ENCODE assay signal across 1 cellular context in genomic region chr17:51260237-51260959, GRCh38.
TF ChIP-seq lines count a peak whose summit lies in the region.

Gene UTP18 (plus strand): TSS chr17:51260546. CDS start chr17:51260585, 39 bp downstream.

TF ChIP-seq in HepG2, 621 proteins besides CTCF, POLR2A, EP300 and RAD21 (continued from another document and continues in another):
- TF ChIP-seq ZBTB40 (IDR thresholded peaks at IDR 0.05) = no peak
- peak; percentile 19; the same call in 1 of the 2 replicates for TF ChIP-seq ZBTB40 (CRISPR knock-in tag; IDR thresholded peaks at IDR 0.05)
- peak; percentile 92; the same call in 1 of the 2 replicates for TF ChIP-seq ZNF616 (CRISPR knock-in tag; IDR thresholded peaks at IDR 0.05; ENCODE audit: low read depth)
- TF ChIP-seq HES4 (CRISPR knock-in tag; IDR thresholded peaks at IDR 0.05; ENCODE audit: borderline replicate concordance) = peak; percentile 98
- TF ChIP-seq ZNF101 (CRISPR knock-in tag; IDR thresholded peaks at IDR 0.05; ENCODE audit: borderline replicate concordance, low read depth) = peak; percentile 96
- TF ChIP-seq TSC22D2 (CRISPR knock-in tag; IDR thresholded peaks at IDR 0.05; ENCODE audit: borderline replicate concordance) = peak; percentile 57
- TF ChIP-seq HNRNPLL (IDR thresholded peaks at IDR 0.05; ENCODE audit: low read depth, low read length, poor library complexity, severe bottlenecking) = peak; percentile 96
- TF ChIP-seq ZNF639 (CRISPR knock-in tag; conservative IDR thresholded peaks at IDR 0.05) = peak; percentile 89
- no peak for TF ChIP-seq CC2D1A (CRISPR knock-in tag; IDR thresholded peaks at IDR 0.05)
- no peak for TF ChIP-seq IKZF1 (IDR thresholded peaks at IDR 0.05)
- TF ChIP-seq ZNF749 (CRISPR knock-in tag; IDR thresholded peaks at IDR 0.05; ENCODE audit: borderline replicate concordance) = peak; percentile 95
- TF ChIP-seq NR2C2 (CRISPR knock-in tag; IDR thresholded peaks at IDR 0.05; ENCODE audit: borderline replicate concordance) = peak; percentile 94
- TF ChIP-seq ISL2 (CRISPR knock-in tag; IDR thresholded peaks at IDR 0.05) = peak; percentile 67
- peak; percentile 98 for TF ChIP-seq ZNF776 (CRISPR knock-in tag; IDR thresholded peaks at IDR 0.05)
- peak; percentile 83 for TF ChIP-seq PITX1 (CRISPR knock-in tag; IDR thresholded peaks at IDR 0.05)
- peak; percentile 78 for TF ChIP-seq TEF (CRISPR knock-in tag; IDR thresholded peaks at IDR 0.05)
- peak; percentile 93 for TF ChIP-seq ZNF788 (CRISPR knock-in tag; IDR thresholded peaks at IDR 0.05; ENCODE audit: borderline replicate concordance)
- TF ChIP-seq ZNF674 (CRISPR knock-in tag; IDR thresholded peaks at IDR 0.05; ENCODE audit: low read depth) = no peak
- peak; percentile 25; the same call in 1 of the 2 replicates for TF ChIP-seq DR1 (CRISPR knock-in tag; IDR thresholded peaks at IDR 0.05)
- peak; percentile 96 for TF ChIP-seq USF2 (IDR thresholded peaks at IDR 0.05; ENCODE audit: low read depth, low read length)
- TF ChIP-seq USF2 (CRISPR knock-in tag; IDR thresholded peaks at IDR 0.05; ENCODE audit: borderline replicate concordance) = peak; percentile 99
- peak; percentile 94 for TF ChIP-seq IKZF5 (CRISPR knock-in tag; IDR thresholded peaks at IDR 0.05)
- peak; percentile 68; the same call in 1 of the 2 replicates for TF ChIP-seq MED1 (CRISPR knock-in tag; IDR thresholded peaks at IDR 0.05)
- TF ChIP-seq CAMTA2 (CRISPR knock-in tag; IDR thresholded peaks at IDR 0.05; ENCODE audit: borderline replicate concordance) = 0 out of 2 replicates have a peak, but pooled peaks have one; percentile 82
- TF ChIP-seq ZBTB39 (CRISPR knock-in tag; IDR thresholded peaks at IDR 0.05) = no peak; the same call in 1 of the 2 replicates
- TF ChIP-seq ZNF629 (CRISPR knock-in tag; conservative IDR thresholded peaks at IDR 0.05) = peak; percentile 29; the same call in 1 of the 2 replicates
- TF ChIP-seq ISX (CRISPR knock-in tag; conservative IDR thresholded peaks at IDR 0.05) = peak; percentile 90
- no peak for TF ChIP-seq SMARCC2 (IDR thresholded peaks at IDR 0.05)
- peak; percentile 49; the same call in 1 of the 2 replicates for TF ChIP-seq ZNF24 (IDR thresholded peaks at IDR 0.05)
- no peak for TF ChIP-seq FUBP1 (CRISPR knock-in tag; IDR thresholded peaks at IDR 0.05; ENCODE audit: borderline replicate concordance)
- TF ChIP-seq TBL1XR1 (IDR thresholded peaks at IDR 0.05; ENCODE audit: borderline replicate concordance, low read length, partially characterized antibody) = peak; percentile 65
- TF ChIP-seq BCL6 (CRISPR knock-in tag; IDR thresholded peaks at IDR 0.05) = peak; percentile 35; the same call in 1 of the 2 replicates
- TF ChIP-seq PLRG1 (conservative IDR thresholded peaks at IDR 0.05) = no peak
- peak; percentile 79; the same call in 1 of the 2 replicates for TF ChIP-seq NFIC (IDR thresholded peaks at IDR 0.05; ENCODE audit: low read length)
- no peak; the same call in 1 of the 2 replicates for TF ChIP-seq XBP1 (CRISPR knock-in tag; IDR thresholded peaks at IDR 0.05)
- TF ChIP-seq SNAPC5 (CRISPR knock-in tag; IDR thresholded peaks at IDR 0.05; ENCODE audit: borderline replicate concordance) = no peak
- peak; percentile 93 for TF ChIP-seq ZNF790 (CRISPR knock-in tag; IDR thresholded peaks at IDR 0.05; ENCODE audit: borderline replicate concordance)
- no peak for TF ChIP-seq PRMT3 (CRISPR knock-in tag; IDR thresholded peaks at IDR 0.05; ENCODE audit: borderline replicate concordance, low read depth)
- peak; percentile 57 for TF ChIP-seq ELF3 (CRISPR knock-in tag; IDR thresholded peaks at IDR 0.05)
- TF ChIP-seq TCF7 (IDR thresholded peaks at IDR 0.05; ENCODE audit: low read depth) = no peak
- no peak; the same call in 1 of the 2 replicates for TF ChIP-seq TBX3 (IDR thresholded peaks at IDR 0.05; ENCODE audit: borderline replicate concordance)
